Comparison of ENCODE assay signal across 8 cellular contexts in the genomic region with DNA sequence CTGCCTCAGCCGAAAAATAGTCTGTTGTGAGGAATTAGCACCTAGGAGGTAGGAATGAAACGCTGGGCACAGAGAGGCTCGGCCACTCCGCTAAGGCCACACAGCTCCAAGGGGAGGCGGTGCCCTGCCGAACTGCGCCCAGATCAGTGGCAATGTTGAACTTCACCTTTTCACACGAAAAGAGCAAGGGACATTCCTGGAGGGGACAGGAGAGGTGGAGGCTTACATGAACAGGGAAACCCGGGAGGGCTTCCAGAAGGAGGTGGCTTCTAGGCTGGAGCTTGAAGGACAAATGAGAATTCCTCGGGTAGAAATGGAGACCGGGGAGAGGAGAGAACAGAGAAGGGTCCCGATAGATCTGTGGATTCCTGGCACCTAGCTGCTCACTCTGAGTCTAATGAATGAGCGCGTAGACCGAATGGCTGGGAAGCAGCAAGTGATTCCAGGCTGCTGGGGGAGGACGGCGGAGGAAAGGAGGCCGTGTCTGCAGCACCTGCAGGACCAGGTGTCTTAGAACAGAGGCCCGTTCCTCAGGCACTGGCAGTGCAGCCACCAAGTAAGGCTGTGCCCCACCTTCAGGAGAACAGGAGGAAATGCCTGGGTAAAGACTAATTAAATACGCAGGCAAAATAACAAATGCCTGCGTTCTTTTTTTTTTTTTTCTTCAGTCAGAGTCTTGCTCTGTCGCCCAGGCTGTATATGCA. TPM values are rescaled to one million over a fixed set of nuclear protein-coding genes. Genes with fewer than 3 reads are reported as not detected.
DNase-seq lines count a peak whose midpoint lies in the region; ATAC-seq and TF ChIP-seq lines count a peak whose summit lies in the region.

No MANE protein-coding gene starts in this region.

- no peaks in the 10 kb centered on the region for H3K36me3 ChIP-seq in transverse colon

- peaks cover 8 to 42% (median 35%) of the 10 kb centered on the region in 4 donors for H3K4me1 ChIP-seq in transverse colon

- in situ Hi-C loops in transverse colon (cut with MboI; ENCODE audit: low pct_ligation_motif_present in 1 of 4, low pct_unique_long_range_greater_than_20kb in 1 of 4, low sequenced_read_pairs in 3 of 4), result loop anchor here in 2 of 4 donors (25.0 kb wide), 2 partner anchors 91 to 191 kb away; a partner anchor contains a TSS

- no peaks in the 10 kb centered on the region for H3K9me3 ChIP-seq in transverse colon

- TF ChIP-seq POLR2A in transverse colon (IDR thresholded peaks at IDR 0.05), result peak; percentile 82

- intact Hi-C loops in activated CD4-positive, alpha-beta memory T cell treated with anti-CD3 and anti-CD28 coated beads for 36 hours (cut with micrococcal nuclease), result loop anchor here (2.0 to 5.0 kb wide), 3 partner anchors 43 to 189 kb away; a partner anchor contains a TSS
- intact Hi-C loops in transverse colon (cut with DNase I; ENCODE audit: low total_unique reads), result loop anchor here (10.0 kb wide), 2 partner anchors 61 to 99 kb away; a partner anchor contains a TSS

- H3K27me3 Mint-ChIP-seq in activated CD4-positive, alpha-beta memory T cell treated with anti-CD3 and anti-CD28 coated beads for 36 hours, result no peaks in the 10 kb centered on the region

- no peak for TF ChIP-seq EP300 in transverse colon (IDR thresholded peaks at IDR 0.05; ENCODE audit: low read depth)

- H3K9me3 Mint-ChIP-seq in activated CD4-positive, alpha-beta memory T cell treated with anti-CD3 and anti-CD28 coated beads for 36 hours, result no peaks in the 10 kb centered on the region

- H3K27ac ChIP-seq in transverse colon, result peak overlapping the region; percentile 93 to 98 (median 94)

- peak; percentile 45 for DNase-seq in GM03348 (ENCODE audit: low spot score)
- DNase-seq in NCI-H460 (ENCODE audit: extremely low read depth, low read depth), result peak; percentile 51
- peak; percentile 62 for DNase-seq in activated CD4-positive, alpha-beta memory T cell treated with anti-CD3 and anti-CD28 coated beads for 36 hours
- DNase-seq in epidermal melanocyte (ENCODE audit: insufficient read length, low spot score), result peak; percentile 60
- peak; percentile 26 for DNase-seq in myocyte (ENCODE audit: low read depth)
- DNase-seq in transverse colon, result peak; percentile 83

- peak in 4 of 5 experiments; percentile 43 to 74 (median 58) for TF ChIP-seq CTCF in transverse colon (IDR thresholded peaks at IDR 0.05)

- H3K4me3 Mint-ChIP-seq in activated CD4-positive, alpha-beta memory T cell treated with anti-CD3 and anti-CD28 coated beads for 36 hours, result peak overlapping the region; percentile 94

- peak overlapping the region; percentile 92 for H3K27ac Mint-ChIP-seq in activated CD4-positive, alpha-beta memory T cell treated with anti-CD3 and anti-CD28 coated beads for 36 hours

- H3K27me3 ChIP-seq in transverse colon, result no peaks in the 10 kb centered on the region

- CTCF ChIA-PET in activated CD4-positive, alpha-beta memory T cell treated with anti-CD3 and anti-CD28 coated beads for 36 hours (lab: Charles Lee), result interaction anchor here (0.9 to 2.4 kb wide), 9 partner anchors 10 to 257 kb away, joined by 3 to 12 read pairs (median 4); a partner anchor contains a TSS

- 10% methylated on average over 3 to 22 of the region's 22 CpGs for WGBS in transverse colon (ENCODE audit: low coverage in 1 of 2), 2 donors

- peaks cover 36% of the 10 kb centered on the region for H3K4me1 Mint-ChIP-seq in activated CD4-positive, alpha-beta memory T cell treated with anti-CD3 and anti-CD28 coated beads for 36 hours (ENCODE audit: low read depth)

- POLR2A ChIA-PET in activated CD4-positive, alpha-beta memory T cell treated with anti-CD3 and anti-CD28 coated beads for 36 hours (lab: Charles Lee), result interaction anchor here (0.8 to 1.5 kb wide), 4 partner anchors 10 to 189 kb away, joined by 4 to 5 read pairs (median 4); a partner anchor contains a TSS

- peaks cover 6% of the 10 kb centered on the region for H3K36me3 Mint-ChIP-seq in activated CD4-positive, alpha-beta memory T cell treated with anti-CD3 and anti-CD28 coated beads for 36 hours

- H3K4me3 ChIP-seq in transverse colon, result peak overlapping the region; percentile 78 to 95 (median 86)

- ATAC-seq in HG02571 (IDR thresholded peaks at IDR 0.05; ENCODE audit: unreplicated experiment), result peak; percentile 22
- no peak for ATAC-seq in HG03097 (IDR thresholded peaks at IDR 0.05; ENCODE audit: low FRiP score, unreplicated experiment)

RNA-seq across cellular contexts. Expression of a gene that starts 0.7 kb away (rescaled TPM):
- 41.8 and 49.3 TPM in 2 replicates for total RNA-seq in NCI-H460 (2014; rRNA removed; shearing (Covaris generic))
- 118 and 138 TPM in 2 replicates for polyA plus RNA-seq in NCI-H460 (2014; cell fraction: nucleus; rRNA removed)
- 10 to 100 TPM; 60.7 to 60.9 TPM for total RNA-seq in activated CD4-positive, alpha-beta memory T cell treated with anti-CD3 and anti-CD28 coated beads for 36 hours
- total RNA-seq in myocyte (70.7 and 72.1 TPM in 2 replicates), transverse colon (100 to 1,000 TPM in 2 of 4 donors, 10 to 100 TPM in 2; 94.9 to 113 (median 98.9) TPM)
- polyA plus RNA-seq in myocyte (2012), result 80.0 TPM

RNA-seq across cellular contexts. Expression of a gene that starts 56.7 kb away (rescaled TPM):
- total RNA-seq in NCI-H460 (2014; rRNA removed; shearing (Covaris generic)), result 78.3 and 88.5 TPM in 2 replicates
- 58.9 and 222 TPM in 2 replicates for polyA plus RNA-seq in NCI-H460 (2014; cell fraction: nucleus; rRNA removed)
- 10 to 100 TPM; 49.8 to 55.9 TPM for total RNA-seq in activated CD4-positive, alpha-beta memory T cell treated with anti-CD3 and anti-CD28 coated beads for 36 hours
- total RNA-seq in myocyte (29.2 and 45.7 TPM in 2 replicates), transverse colon (10 to 100 TPM in 3 of 4 donors, not detected in 1; 22.3 to 35.4 (median 29.9) TPM)
- polyA plus RNA-seq in myocyte (2012), result 164 TPM

RNA-seq across cellular contexts. Expression of a gene that starts 57.0 kb away (rescaled TPM):
- 18.3 and 19.6 TPM in 2 replicates for total RNA-seq in NCI-H460 (2014; rRNA removed; shearing (Covaris generic))
- polyA plus RNA-seq in NCI-H460 (2014; cell fraction: nucleus; rRNA removed), result 146 and 154 TPM in 2 replicates
- total RNA-seq in activated CD4-positive, alpha-beta memory T cell treated with anti-CD3 and anti-CD28 coated beads for 36 hours, result 10 to 100 TPM; 20.0 to 24.6 TPM
- total RNA-seq in myocyte (17.3 and 23.8 TPM in 2 replicates), transverse colon (100 to 1,000 TPM in 2 of 4 donors, 10 to 100 TPM in 2; 61.2 to 336 (median 121) TPM)
- 13.9 TPM for polyA plus RNA-seq in myocyte (2012)

Comparison
In these comparisons a context has a peak if more than half of its experiments do, and no peak if none do; other contexts are left out.
1. DNase-seq: peak in every context shown above with its lines; median percentile 83 in transverse colon; 62 in activated CD4-positive, alpha-beta memory T cell treated with anti-CD3 and anti-CD28 coated beads for 36 hours; 60 in epidermal melanocyte; 51 in NCI-H460; 45 in GM03348; 26 in myocyte.